In the genomic region with DNA sequence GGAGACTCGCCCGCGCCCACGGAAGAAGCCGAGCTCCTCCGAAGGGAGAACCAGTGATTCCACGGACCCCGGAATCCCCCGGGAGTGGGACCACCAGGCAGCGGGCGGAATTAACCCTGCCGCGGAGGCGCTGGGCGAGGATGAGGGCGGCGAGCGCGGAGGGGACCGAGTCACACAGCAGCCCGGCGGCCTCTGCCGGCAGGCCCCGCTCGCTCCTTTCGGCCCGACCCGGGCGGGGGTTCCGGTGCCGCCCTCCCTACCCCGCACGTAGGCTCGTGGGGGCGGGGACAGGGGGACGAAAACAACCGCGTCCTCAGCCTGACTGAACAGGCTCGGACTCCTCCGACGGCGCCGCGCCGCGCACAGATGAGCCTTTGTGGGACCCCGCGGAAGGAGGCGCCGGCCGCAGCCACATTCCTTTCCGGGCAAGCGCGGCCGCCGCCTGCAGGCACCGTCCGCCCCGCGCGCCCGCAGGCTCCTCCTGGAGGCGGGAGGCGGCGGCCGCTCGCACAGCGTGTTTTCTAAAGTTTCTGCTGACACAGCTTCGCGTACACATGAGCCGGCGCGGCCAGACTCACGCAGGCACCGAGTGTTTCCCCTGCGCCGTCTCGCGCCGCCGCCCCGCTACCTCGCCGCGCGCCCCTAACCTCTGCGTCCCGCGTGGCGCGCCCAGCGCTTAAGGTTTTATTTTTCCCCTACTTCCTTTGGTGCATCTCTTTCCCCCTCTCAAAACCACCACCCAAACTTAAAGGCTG, we compare ENCODE assay signal across 1 cellular context.
TF ChIP-seq lines count a peak whose summit lies in the region.

No MANE protein-coding gene starts in this region.

TF ChIP-seq in IMR-90, 13 proteins besides CTCF, POLR2A, EP300 and RAD21 (continued from another document):
- TF ChIP-seq, protein P1, sequence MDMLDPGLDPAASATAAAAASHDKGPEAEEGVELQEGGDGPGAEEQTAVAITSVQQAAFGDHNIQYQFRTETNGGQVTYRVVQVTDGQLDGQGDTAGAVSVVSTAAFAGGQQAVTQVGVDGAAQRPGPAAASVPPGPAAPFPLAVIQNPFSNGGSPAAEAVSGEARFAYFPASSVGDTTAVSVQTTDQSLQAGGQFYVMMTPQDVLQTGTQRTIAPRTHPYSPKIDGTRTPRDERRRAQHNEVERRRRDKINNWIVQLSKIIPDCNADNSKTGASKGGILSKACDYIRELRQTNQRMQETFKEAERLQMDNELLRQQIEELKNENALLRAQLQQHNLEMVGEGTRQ (IDR thresholded peaks at IDR 0.05; ENCODE audit: low read depth, low read length): 0 out of 2 replicates have a peak, but pooled peaks have one; percentile 4
- no peak; the same call in 1 of the 2 replicates for TF ChIP-seq CHD1 (IDR thresholded peaks at IDR 0.05; ENCODE audit: low read depth, low read length)
- TF ChIP-seq RCOR1 (IDR thresholded peaks at IDR 0.05; ENCODE audit: insufficient replicate concordance, low read length): no peak
- no peak; the same call in none of the 2 replicates for TF ChIP-seq MXI1 (IDR thresholded peaks at IDR 0.05; ENCODE audit: borderline replicate concordance, low read depth, low read length)
- peak; percentile 81; the same call in 1 of the 2 replicates for TF ChIP-seq MAZ (IDR thresholded peaks at IDR 0.05; ENCODE audit: borderline replicate concordance, low read depth, low read length)
- no peak for TF ChIP-seq CEBPB (IDR thresholded peaks at IDR 0.05; ENCODE audit: low read depth, low read length)
- peak; percentile 93 for TF ChIP-seq MAFK (IDR thresholded peaks at IDR 0.05; ENCODE audit: low read depth, low read length)
